In genomic region chr11:94169930-94170329, GRCh38 we compare ENCODE assay signal across 2 cellular contexts.
A peak's percentile ranks its signal among the peaks of the same experiment; 100 is the strongest.
TF ChIP-seq lines count a peak whose summit lies in the region.

No MANE protein-coding gene starts in this region.

TF ChIP-seq in IMR-90, 13 proteins besides CTCF, POLR2A, EP300 and RAD21:
- TF ChIP-seq CEBPB (IDR thresholded peaks at IDR 0.05; ENCODE audit: low read depth, low read length) = peak; percentile 73
- TF ChIP-seq MXI1 (IDR thresholded peaks at IDR 0.05; ENCODE audit: borderline replicate concordance, low read depth, low read length) = no peak

TF ChIP-seq in K562, 482 proteins besides CTCF, POLR2A, EP300 and RAD21:
- no peak for TF ChIP-seq RBM39 (optimal IDR thresholded peaks at IDR 0.05; ENCODE audit: low read depth, low read length)
- TF ChIP-seq, protein P1, sequence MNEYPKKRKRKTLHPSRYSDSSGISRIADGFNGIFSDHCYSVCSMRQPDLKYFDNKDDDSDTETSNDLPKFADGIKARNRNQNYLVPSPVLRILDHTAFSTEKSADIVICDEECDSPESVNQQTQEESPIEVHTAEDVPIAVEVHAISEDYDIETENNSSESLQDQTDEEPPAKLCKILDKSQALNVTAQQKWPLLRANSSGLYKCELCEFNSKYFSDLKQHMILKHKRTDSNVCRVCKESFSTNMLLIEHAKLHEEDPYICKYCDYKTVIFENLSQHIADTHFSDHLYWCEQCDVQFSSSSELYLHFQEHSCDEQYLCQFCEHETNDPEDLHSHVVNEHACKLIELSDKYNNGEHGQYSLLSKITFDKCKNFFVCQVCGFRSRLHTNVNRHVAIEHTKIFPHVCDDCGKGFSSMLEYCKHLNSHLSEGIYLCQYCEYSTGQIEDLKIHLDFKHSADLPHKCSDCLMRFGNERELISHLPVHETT (CRISPR knock-in tag; conservative IDR thresholded peaks at IDR 0.05 in 1 of 2, IDR thresholded peaks at IDR 0.05 in 1 of 2) = no peak
- no peak for TF ChIP-seq EP400 (IDR thresholded peaks at IDR 0.05)
- no peak for TF ChIP-seq ZNF165 (CRISPR knock-in tag; IDR thresholded peaks at IDR 0.05; ENCODE audit: borderline replicate concordance)
- TF ChIP-seq NR4A1 (CRISPR knock-in tag; IDR thresholded peaks at IDR 0.05) = no peak
- no peak for TF ChIP-seq NR4A1 (tag; IDR thresholded peaks at IDR 0.05)
- peak; percentile 55; the same call in 1 of the 2 replicates for TF ChIP-seq CEBPB (tag; IDR thresholded peaks at IDR 0.05)
- TF ChIP-seq PHB (CRISPR knock-in tag; IDR thresholded peaks at IDR 0.05) = no peak
